16 cellular contexts compared by ENCODE assay signal in genomic region chr11:3147257-3147619, GRCh38. TPM values are rescaled to one million over a fixed set of nuclear protein-coding genes. Genes with fewer than 3 reads are reported as not detected.
DNase-seq lines count a peak whose midpoint lies in the region; ATAC-seq, FAIRE-seq and TF ChIP-seq lines count a peak whose summit lies in the region.
"Had no signal": no experiment of that assay in that cellular context is flagged by ENCODE, and none has a peak within 500 bp of the region (broad histone marks: within the 10 kb centered on the region; RNA-seq: fewer than 3 reads in every experiment).

No MANE protein-coding gene starts in this region.

- H3K79me1 ChIP-seq in neuronal stem cell (ENCODE audit: low read depth, low read length): peaks cover 9% of the 10 kb centered on the region

- POLR2A ChIA-PET in SK-N-SH (lab: Yijun Ruan, JAX): no interaction called here

- DNase-seq in SK-N-SH (no peak), fibroblast of lung (ENCODE audit: low read depth in 2 of 2) (peak; percentile 10 to 27), neuronal stem cell (ENCODE audit: low spot score) (no peak), transverse colon (no peak), frontal cortex (ENCODE audit: low spot score in 2 of 2) (no peak), NCI-H1694 treated with DMSO at 0.1 percent for 48 hours (lab: John Stamatoyannopoulos, UW) (no peak)
- DNase-seq in stimulated activated CD4-positive, alpha-beta T cell treated with anti-CD3 and anti-CD28 coated beads, Interleukin-4, amount 100 ng/mL, for 4 hours: no peak
- DNase-seq: activated B cell treated with CpG ODN at 0.5 μM for 24 hours, mammary epithelial cell, MM.1S, NCI-H2029 treated with DMSO at 0.1 percent for 48 hours, NCI-H526 had no signal

- no peak overlapping the region for H2AK5ac ChIP-seq in neuronal stem cell (ENCODE audit: low read depth, low read length)

- no peak overlapping the region for H3K14ac ChIP-seq in neuronal stem cell (ENCODE audit: low read length)

- H3K9ac ChIP-seq in SK-N-SH: no peak overlapping the region
- H3K9ac ChIP-seq in fibroblast of lung (ENCODE audit: insufficient read depth, low read length): peak overlapping the region; percentile 69
- H3K9ac ChIP-seq in neuronal stem cell (ENCODE audit: low read depth, low read length, poor library complexity): peak overlapping the region; percentile 36
- H3K9ac ChIP-seq: neural progenitor cell had no signal

- TF ChIP-seq EP300 in SK-N-SH (IDR thresholded peaks at IDR 0.05; ENCODE audit: borderline replicate concordance in 1 of 2, low read depth in 1 of 2, low read length in 1 of 2) (no peak), transverse colon (IDR thresholded peaks at IDR 0.05; ENCODE audit: low read depth) (no peak)

- H3K23ac ChIP-seq in neuronal stem cell (ENCODE audit: low read depth, low read length, poor library complexity): no peak overlapping the region

- H3F3A ChIP-seq in SK-N-SH (replicated peaks; ENCODE audit: insufficient read depth): no peaks in the 10 kb centered on the region

- H3K4me3 ChIP-seq in SK-N-SH (ENCODE audit: low read depth in 2 of 2, low read length in 1 of 2) (no peak overlapping the region), fibroblast of lung (replicated peaks in 1 of 4; ENCODE audit: control extremely low read depth in 1 of 4, insufficient read depth in 1 of 4, low read depth in 3 of 4, low read length in 4 of 4) (no peak overlapping the region), neuronal stem cell (ENCODE audit: low read length in 2 of 2) (no peak overlapping the region), transverse colon (no peak overlapping the region)
- H3K4me3 ChIP-seq: neural progenitor cell had no signal

- no peak for TF ChIP-seq RAD21 in SK-N-SH (IDR thresholded peaks at IDR 0.05; ENCODE audit: low read length)

- H2BK15ac ChIP-seq in neuronal stem cell (ENCODE audit: low read length): no peak overlapping the region

- H3K9me2 ChIP-seq in SK-N-SH: no peaks in the 10 kb centered on the region

- H4K91ac ChIP-seq in neuronal stem cell (ENCODE audit: low read depth, low read length, poor library complexity): no peak overlapping the region

- no peak overlapping the region for H3K4ac ChIP-seq in neuronal stem cell (ENCODE audit: low read length)

- WGBS in SK-N-SH (ENCODE audit: low lambda C conversion rate): 92% methylated on average over 13 of the region's 17 CpGs
- no CpG with 5 or more reads among the region's 17 CpGs for WGBS in neuronal stem cell (ENCODE audit: extremely low coverage in 2 of 2, insufficient read length in 2 of 2, insufficient replicate concordance in 1 of 2), 2 donors
- 85% methylated on average over 17 of the region's 17 CpGs; no CpG with 5 or more reads in 1 of the 2 donors for WGBS in transverse colon (ENCODE audit: low coverage in 1 of 2), 2 donors

- intact Hi-C loops in transverse colon (cut with DNase I; ENCODE audit: low total_unique reads): no loop called here

- H4K20me1 ChIP-seq in SK-N-SH (ENCODE audit: insufficient read depth) (peaks cover 47% of the 10 kb centered on the region), fibroblast of lung (ENCODE audit: control insufficient read depth, extremely low read depth, insufficient read depth, low read length) (no peaks in the 10 kb centered on the region)

- in situ Hi-C loops in transverse colon (cut with MboI; ENCODE audit: low pct_ligation_motif_present in 1 of 4, low pct_unique_long_range_greater_than_20kb in 1 of 4, low sequenced_read_pairs in 3 of 4): no loop called here

- H3K9me3 ChIP-seq in SK-N-SH: no peaks in the 10 kb centered on the region
- H3K9me3 ChIP-seq in fibroblast of lung (ENCODE audit: control insufficient read depth, insufficient read depth, low read depth, low read length): no peaks in the 10 kb centered on the region
- H3K9me3 ChIP-seq in neuronal stem cell (replicated peaks in 1 of 2; ENCODE audit: control insufficient read depth in 2 of 2, insufficient read depth in 1 of 2, low read depth in 1 of 2, low read length in 2 of 2): peaks cover 0 to 5% of the 10 kb centered on the region in 2 donors
- H3K9me3 ChIP-seq in transverse colon: no peaks in the 10 kb centered on the region

- CTCF ChIA-PET in SK-N-SH (lab: Yijun Ruan, JAX): interaction anchor here (0.8 kb wide), 1 partner anchor 9 kb away, joined by 3 read pairs; no protein-coding TSS in a partner anchor

- no peak overlapping the region for H3K4me2 ChIP-seq in SK-N-SH
- H3K4me2 ChIP-seq in fibroblast of lung (ENCODE audit: extremely low read depth, insufficient read depth, low read length): peak overlapping the region; percentile 15
- H3K4me2 ChIP-seq in neuronal stem cell (ENCODE audit: insufficient read depth, low read length, poor library complexity, severe bottlenecking): no peak overlapping the region
- H3K4me2 ChIP-seq: neural progenitor cell had no signal

- H2BK120ac ChIP-seq in neuronal stem cell (ENCODE audit: low read depth, low read length): peak overlapping the region; percentile 39

- peak overlapping the region; percentile 71 for H3K18ac ChIP-seq in neuronal stem cell (ENCODE audit: low read length)

- H3K4me1 ChIP-seq in SK-N-SH (ENCODE audit: control insufficient read depth in 1 of 2, insufficient read depth in 2 of 2, low read depth in 1 of 2, low read length in 1 of 2) (peaks cover 0 to 32% of the 10 kb centered on the region in 2 experiments; a peak in 2 of 4 replicates), fibroblast of lung (ENCODE audit: control insufficient read depth, extremely low read depth, insufficient read depth, low read length) (peaks cover 14% of the 10 kb centered on the region), neuronal stem cell (ENCODE audit: control insufficient read depth in 2 of 2, insufficient read depth in 1 of 2, low read depth in 1 of 2, low read length in 2 of 2) (peaks cover 2 to 6% of the 10 kb centered on the region in 2 donors), transverse colon (peaks cover 21 to 34% (median 28%) of the 10 kb centered on the region in 4 donors)

- no peak overlapping the region for H2BK12ac ChIP-seq in neuronal stem cell (ENCODE audit: low read length)

- no peak for FAIRE-seq in frontal cortex (lab: Jason Lieb, UNC)
- FAIRE-seq: RCC 7860 had no signal

- H3K79me2 ChIP-seq in SK-N-SH (ENCODE audit: insufficient read depth) (peaks cover 7% of the 10 kb centered on the region), fibroblast of lung (ENCODE audit: control insufficient read depth, insufficient read depth, low read length) (peaks cover 61% of the 10 kb centered on the region)

- TF ChIP-seq POLR2A in transverse colon (IDR thresholded peaks at IDR 0.05): no peak

- peak; percentile 8; the same call in 2 of the 3 replicates for ATAC-seq in SK-N-SH treated with all-trans-retinoic acid at 6 μM for 48 hours

- no peak overlapping the region for H4K8ac ChIP-seq in neuronal stem cell (ENCODE audit: low read depth, low read length)

- no peak overlapping the region for H3K27ac ChIP-seq in SK-N-SH (ENCODE audit: low read depth in 2 of 2, low read length in 1 of 2)
- H3K27ac ChIP-seq in fibroblast of lung (ENCODE audit: insufficient read depth, low read length): peak overlapping the region; percentile 76
- H3K27ac ChIP-seq in neuronal stem cell (replicated peaks; ENCODE audit: low read length): no peak overlapping the region
- peak overlapping the region; percentile 41 to 51 (median 44) for H3K27ac ChIP-seq in transverse colon
- H3K27ac ChIP-seq: 22Rv1, neural progenitor cell had no signal

- no peak overlapping the region for H2AFZ ChIP-seq in SK-N-SH (ENCODE audit: low read depth)
- H2AFZ ChIP-seq in fibroblast of lung (ENCODE audit: low read length): no peak overlapping the region
- no peak overlapping the region for H2AFZ ChIP-seq in neuronal stem cell (ENCODE audit: low read length)
- H2AFZ ChIP-seq: neural progenitor cell had no signal

- H3K27me3 ChIP-seq in SK-N-SH (ENCODE audit: insufficient read depth) (no peaks in the 10 kb centered on the region), fibroblast of lung (ENCODE audit: control insufficient read depth, insufficient read depth, low read length) (no peaks in the 10 kb centered on the region), neuronal stem cell (ENCODE audit: control insufficient read depth in 3 of 3, insufficient read depth in 3 of 3, low read depth in 1 of 3, low read length in 3 of 3) (peaks cover 0 to 3% (median 0%) of the 10 kb centered on the region in 3 experiments), transverse colon (no peaks in the 10 kb centered on the region)
- H3K27me3 ChIP-seq: neural progenitor cell had no signal

- H3K36me3 ChIP-seq in SK-N-SH (replicated peaks in 1 of 2; ENCODE audit: control insufficient read depth in 1 of 2, insufficient read depth in 2 of 2, low read length in 1 of 2): no peaks in the 10 kb centered on the region
- peaks cover 10% of the 10 kb centered on the region for H3K36me3 ChIP-seq in fibroblast of lung (ENCODE audit: control insufficient read depth, insufficient read depth, low read length)
- H3K36me3 ChIP-seq in neuronal stem cell (replicated peaks in 1 of 2; ENCODE audit: control insufficient read depth in 2 of 2, insufficient read depth in 2 of 2, low read length in 2 of 2): peaks cover 3 to 4% of the 10 kb centered on the region in 2 donors
- no peaks in the 10 kb centered on the region for H3K36me3 ChIP-seq in transverse colon
- H3K36me3 ChIP-seq: neural progenitor cell had no signal

- H2BK5ac ChIP-seq in neuronal stem cell (ENCODE audit: low read length): no peak overlapping the region

- no peak for TF ChIP-seq CTCF in SK-N-SH (IDR thresholded peaks at IDR 0.05)
- TF ChIP-seq CTCF in fibroblast of lung (conservative IDR thresholded peaks at IDR 0.05 in 1 of 2, IDR thresholded peaks at IDR 0.05 in 1 of 2; ENCODE audit: low read depth in 1 of 2, low read length in 2 of 2): no peak
- no peak for TF ChIP-seq CTCF in transverse colon (IDR thresholded peaks at IDR 0.05)

TF ChIP-seq in SK-N-SH, 30 proteins besides CTCF, POLR2A, EP300 and RAD21 (continues in another document):
- TF ChIP-seq TEAD4 (IDR thresholded peaks at IDR 0.05; ENCODE audit: borderline replicate concordance, insufficient read depth): no peak
- no peak for TF ChIP-seq USF2 (IDR thresholded peaks at IDR 0.05; ENCODE audit: borderline replicate concordance, low read depth, low read length)

RNA-seq across cellular contexts. Expression of gene OSBPL5, which starts 17.9 kb away (rescaled TPM):
- polyA plus RNA-seq in SK-N-SH (2012; rRNA removed) (7.8 and 10.9 TPM in 2 replicates), fibroblast of lung (10.1 and 12.4 TPM in 2 replicates)
- polyA plus RNA-seq in SK-N-SH (2012; cell fraction: cytosol; rRNA removed): 2.7 and 4.3 TPM in 2 replicates
- 39.6 and 46.8 TPM in 2 replicates for polyA plus RNA-seq in SK-N-SH (2012; cell fraction: nucleus; rRNA removed)
- total RNA-seq in fibroblast of lung (33.9 and 49.0 TPM in 2 replicates), transverse colon (100 to 1,000 TPM in 2 of 4 donors, 10 to 100 TPM in 2; 37.3 to 211 (median 105) TPM), frontal cortex (28.9 TPM)
- 25.2 and 39.1 TPM in 2 replicates for polyA plus RNA-seq in fibroblast of lung (2012)
- polyA minus RNA-seq in fibroblast of lung (ENCODE audit: low replicate concordance): 28.9 and 38.6 TPM in 2 replicates
- polyA plus RNA-seq in neuronal stem cell (2013, experiment 1 of 2): 9.5 TPM
- 9.7 TPM for polyA plus RNA-seq in neuronal stem cell (2013, experiment 2 of 2)
- total RNA-seq: activated B cell treated with CpG ODN at 0.5 μM for 24 hours had no signal

Comparison
In these comparisons a context has a peak if more than half of its experiments do, and no peak if none do; other contexts are left out.
1. DNase-seq: peak in fibroblast of lung (2 of 2); none in SK-N-SH (single experiment), neuronal stem cell (single experiment), transverse colon (single experiment), frontal cortex (0 of 2), stimulated activated CD4-positive, alpha-beta T cell treated with anti-CD3 and anti-CD28 coated beads, Interleukin-4, amount 100 ng/mL, for 4 hours (0 of 2) and NCI-H1694 treated with DMSO at 0.1 percent for 48 hours (single experiment).
2. H3K27ac ChIP-seq: peak in fibroblast of lung (single experiment) and transverse colon (4 of 4); none in SK-N-SH (0 of 2) and neuronal stem cell (single experiment).